8 cellular contexts compared by ENCODE assay signal in the genomic region with DNA sequence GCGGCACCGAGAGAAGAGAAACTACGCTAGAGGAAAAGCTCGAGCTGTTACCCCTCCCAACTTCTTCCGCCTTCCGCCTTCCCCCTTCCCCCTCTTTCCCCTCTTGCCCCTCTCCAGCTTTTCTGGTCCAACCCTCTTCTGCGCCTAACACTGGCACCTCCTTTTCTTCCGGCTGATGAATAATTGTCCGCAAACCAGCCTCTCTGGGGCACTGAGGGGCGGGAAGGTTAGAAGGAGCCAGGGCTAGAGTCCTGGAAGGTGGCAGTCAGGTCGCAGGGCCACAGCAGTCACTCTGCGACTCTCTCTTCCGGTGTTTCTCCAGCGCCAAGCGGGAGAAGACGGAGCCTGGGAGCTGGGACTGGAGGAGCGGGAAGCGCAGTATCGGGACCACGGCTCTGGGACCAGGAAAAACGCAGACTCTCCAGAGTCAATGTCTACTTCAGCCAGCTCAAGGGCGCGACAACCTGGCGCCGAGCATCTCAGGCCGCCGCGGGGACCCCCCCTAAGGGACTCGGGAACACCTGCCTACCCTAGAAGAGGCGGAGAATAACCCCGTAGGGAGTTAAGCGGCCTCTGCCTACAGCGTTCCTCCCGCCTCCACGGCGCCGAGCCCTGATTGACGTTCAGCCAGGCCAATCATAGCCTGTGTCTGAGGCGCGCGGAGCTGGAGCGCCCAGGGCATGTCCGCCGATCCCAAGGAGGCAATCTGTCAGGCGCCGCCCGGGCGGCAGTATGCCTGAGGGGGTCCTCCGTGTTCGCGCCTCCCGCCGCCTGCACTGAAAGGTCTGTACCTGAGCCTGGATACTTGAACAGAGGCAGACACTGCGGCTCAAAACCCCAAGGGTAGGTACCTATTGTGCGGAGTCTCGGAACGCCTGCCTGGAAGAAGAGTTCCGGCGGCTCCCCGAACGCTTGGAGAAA. TPM values are rescaled to one million over a fixed set of nuclear protein-coding genes. Genes with fewer than 3 reads are reported as not detected.
A peak's percentile ranks its signal among the peaks of the same experiment; 100 is the strongest.
DNase-seq lines count a peak whose midpoint lies in the region; ATAC-seq, FAIRE-seq and TF ChIP-seq lines count a peak whose summit lies in the region.

No MANE protein-coding gene starts in this region.

- TF ChIP-seq CTCF in AG09319 (IDR thresholded peaks at IDR 0.05; ENCODE audit: low read depth, low read length) (no peak), kidney (IDR thresholded peaks at IDR 0.05; ENCODE audit: borderline replicate concordance, extremely low read depth, insufficient read depth) (no peak)

- H3K9me3 ChIP-seq in kidney (ENCODE audit: control insufficient read depth in 1 of 2, low read length in 2 of 2): no peaks in the 10 kb centered on the region

- peak; percentile 97 for ATAC-seq in GM19025 (IDR thresholded peaks at IDR 0.05; ENCODE audit: low read depth, unreplicated experiment)
- peak; percentile 99 for ATAC-seq in HG03280 (IDR thresholded peaks at IDR 0.05; ENCODE audit: unreplicated experiment)

- H3K4me1 ChIP-seq in kidney (ENCODE audit: control insufficient read depth in 1 of 2, insufficient read depth in 1 of 2, low read depth in 1 of 2, low read length in 2 of 2): peaks cover 6 to 12% of the 10 kb centered on the region in 2 donors

- intact Hi-C loops in kidney (cut with DNase I): loop anchor here (10.0 kb wide), 1 partner anchor 80 kb away; no protein-coding TSS in a partner anchor

- H3K9ac ChIP-seq in kidney (ENCODE audit: low read length in 2 of 2): peak overlapping the region; percentile 61 to 95

- no peak for FAIRE-seq in kidney (lab: Jason Lieb, UNC)

- H3K27ac ChIP-seq in kidney (ENCODE audit: low read depth in 2 of 2, low read length in 2 of 2): peak overlapping the region; percentile 86 to 91

- peak; percentile 76 for DNase-seq in AG09319 (ENCODE audit: extremely low read depth, low read depth)
- peak; percentile 95 for DNase-seq in NCI-H345 (lab: John Stamatoyannopoulos, UW)
- DNase-seq in activated CD4-positive, CD25-positive, alpha-beta regulatory T cell treated with anti-CD3 and anti-CD28 coated beads, Interleukin-2, amount 50 U/mL, for 16 hours (ENCODE audit: low read depth, low spot score): peak; percentile 82
- peak; percentile 95 for DNase-seq in cerebellar cortex (ENCODE audit: low spot score)
- peak; percentile 97 for DNase-seq in kidney
- DNase-seq in stimulated activated CD4-positive, alpha-beta T cell treated with anti-CD3 and anti-CD28 coated beads, Interleukin-15, amount 100 ng/mL, for 1 hour (ENCODE audit: low read depth in 1 of 2, low spot score in 1 of 2): peak; percentile 89 to 96

- H3K36me3 ChIP-seq in kidney (ENCODE audit: control insufficient read depth in 1 of 2, insufficient read depth in 2 of 2, low read length in 2 of 2): no peaks in the 10 kb centered on the region

- H3K4me3 ChIP-seq in kidney (ENCODE audit: low read length in 2 of 2): peak overlapping the region; percentile 80 to 88

RNA-seq across cellular contexts. Expression of a gene that starts 40.4 kb away (rescaled TPM):
- 56.6 TPM for total RNA-seq in kidney
- polyA plus RNA-seq in kidney (ENCODE audit: insufficient read depth, low read depth, low replicate concordance): 52.8 TPM

RNA-seq across cellular contexts. Expression of a gene that starts 40.8 kb away (rescaled TPM):
- total RNA-seq in kidney: 45.4 TPM
- polyA plus RNA-seq in kidney (ENCODE audit: insufficient read depth, low read depth, low replicate concordance): 32.1 TPM

RNA-seq across cellular contexts. Expression of a gene that starts 46.5 kb away (rescaled TPM):
- 78.0 TPM for total RNA-seq in kidney
- polyA plus RNA-seq in kidney (ENCODE audit: insufficient read depth, low read depth, low replicate concordance): 45.5 TPM

RNA-seq across cellular contexts. Expression of a gene that starts 50.5 kb away (rescaled TPM):
- total RNA-seq in kidney: 79.6 TPM
- 90.6 TPM for polyA plus RNA-seq in kidney (ENCODE audit: insufficient read depth, low read depth, low replicate concordance)

RNA-seq across cellular contexts. Expression of a gene that starts 55.8 kb away (rescaled TPM):
- total RNA-seq in kidney: 37.6 TPM
- 25.4 TPM for polyA plus RNA-seq in kidney (ENCODE audit: insufficient read depth, low read depth, low replicate concordance)

Comparison
In these comparisons a context has a peak if more than half of its experiments do, and no peak if none do; other contexts are left out.
1. Peak in every context shown above with its lines: DNase-seq, ATAC-seq, H3K4me3 ChIP-seq and H3K27ac ChIP-seq.